ENCODE assay signal across 33 cellular contexts in the genomic region with DNA sequence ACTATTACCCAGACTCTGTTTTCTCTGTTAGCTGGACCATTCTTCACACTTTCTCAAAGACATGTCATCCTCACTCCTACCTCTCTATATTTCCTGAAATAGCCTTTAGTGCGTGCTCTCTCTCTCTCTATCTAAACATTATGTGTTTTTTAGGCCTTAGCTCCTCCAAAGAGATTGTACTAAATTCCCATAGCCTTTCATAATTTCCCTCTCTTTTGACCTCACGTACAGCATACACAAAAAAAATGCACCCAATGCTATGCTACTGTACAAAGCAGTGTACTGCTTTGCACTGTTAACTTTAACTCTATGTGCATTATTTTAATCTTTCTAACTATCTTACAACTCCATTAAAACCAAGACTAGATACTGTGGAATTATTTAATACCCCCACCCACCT.
"Had no signal": no experiment of that assay in that cellular context is flagged by ENCODE, and none has a peak within 500 bp of the region (broad histone marks: within the 10 kb centered on the region; RNA-seq: fewer than 3 reads in every experiment).

No MANE protein-coding gene starts in this region.

- H3K4me1 Mint-ChIP-seq: naive thymus-derived CD8-positive, alpha-beta T cell; neural crest cell; stimulated activated memory B cell treated with anti-CD40 and anti-IgM and Interleukin-4, amounts not matched to agents 10 μg/mL and 1 μg/mL and 100 μg/mL, for 72 hours; stimulated activated naive CD8-positive, alpha-beta T cell treated with anti-CD3 and anti-CD28 coated beads, Interleukin-15, amount 100 ng/mL, for 72 hours had no signal

- ATAC-seq: naive thymus-derived CD8-positive, alpha-beta T cell; natural killer cell treated with Interleukin-12 subunit alpha and Interleukin-12 subunit beta and Interleukin-15 and Interleukin-18, amount 100 ng/mL, for 72 hours; psoas muscle; right cardiac atrium; sciatic nerve; stimulated activated memory B cell treated with anti-CD40 and anti-IgM and Interleukin-4, amounts not matched to agents 10 μg/mL and 1 μg/mL and 100 μg/mL, for 72 hours; stimulated activated naive CD8-positive, alpha-beta T cell treated with anti-CD3 and anti-CD28 coated beads, Interleukin-15, amount 100 ng/mL, for 72 hours; stimulated activated naive CD8-positive, alpha-beta T cell treated with anti-CD3 and anti-CD28 coated beads, Interleukin-15, Interleukin-2, amounts not matched to agents 100 U/mL and 50 U/mL, for 24 hours; upper lobe of right lung had no signal

- H3K27me3 Mint-ChIP-seq: progenitor cell of endocrine pancreas; stimulated activated naive CD8-positive, alpha-beta T cell treated with anti-CD3 and anti-CD28 coated beads, Interleukin-15, amount 100 ng/mL, for 72 hours; type B pancreatic cell had no signal

- H3K4me3 Mint-ChIP-seq: naive thymus-derived CD8-positive, alpha-beta T cell; natural killer cell treated with Interleukin-12 subunit alpha and Interleukin-12 subunit beta and Interleukin-15 and Interleukin-18, amount 100 ng/mL, for 72 hours; nephron progenitor cell; neural crest cell; stimulated activated memory B cell treated with anti-CD40 and anti-IgM and Interleukin-4, amounts not matched to agents 10 μg/mL and 1 μg/mL and 100 μg/mL, for 72 hours; stimulated activated naive CD8-positive, alpha-beta T cell treated with anti-CD3 and anti-CD28 coated beads, Interleukin-15, amount 100 ng/mL, for 72 hours; type B pancreatic cell had no signal

- DNase-seq: naive thymus-derived CD8-positive, alpha-beta T cell; nephron progenitor cell; nucleus accumbens; ovary; posterior cingulate gyrus; psoas muscle; right cardiac atrium; spleen; stimulated activated CD4-positive, alpha-beta T cell treated with anti-CD3 and anti-CD28 coated beads, Interleukin-12 subunit alpha, Interleukin-12 subunit beta, amount 100 ng/mL, for 4 hours; stimulated activated CD4-positive, alpha-beta T cell treated with anti-CD3 and anti-CD28 coated beads, Interleukin-1b, Interleukin-23, amount 100 ng/mL, for 48 hours; stimulated activated CD4-positive, alpha-beta T cell treated with anti-CD3 and anti-CD28 coated beads, Interleukin-4, amount 100 ng/mL, for 1 hour; stimulated activated CD4-positive, alpha-beta T cell treated with anti-CD3 and anti-CD28 coated beads, Interleukin-4, amount 100 ng/mL, for 4 hours; stimulated activated CD8-positive, alpha-beta memory T cell treated with anti-CD3 and anti-CD28 coated beads, Interleukin-4, amount 100 ng/mL, for 48 hours; stimulated activated naive CD4-positive, alpha-beta T cell; stimulated activated naive CD8-positive, alpha-beta T cell treated with anti-CD3 and anti-CD28 coated beads, Interleukin-15, amount 100 ng/mL, for 72 hours; stimulated activated naive CD8-positive, alpha-beta T cell treated with anti-CD3 and anti-CD28 coated beads, Interleukin-15, Interleukin-2, amounts not matched to agents 100 U/mL and 50 U/mL, for 24 hours; substantia nigra; testis; tibial artery; transverse colon; upper lobe of right lung; uterus had no signal

- H3K9me3 Mint-ChIP-seq: naive thymus-derived CD8-positive, alpha-beta T cell; natural killer cell treated with Interleukin-12 subunit alpha and Interleukin-12 subunit beta and Interleukin-15 and Interleukin-18, amount 100 ng/mL, for 72 hours; neural crest cell; stimulated activated memory B cell treated with anti-CD40 and anti-IgM and Interleukin-4, amounts not matched to agents 10 μg/mL and 1 μg/mL and 100 μg/mL, for 72 hours; stimulated activated naive CD8-positive, alpha-beta T cell treated with anti-CD3 and anti-CD28 coated beads, Interleukin-15, amount 100 ng/mL, for 72 hours; type B pancreatic cell had no signal

- H2AFZ ChIP-seq: parathyroid adenoma had no signal

- H3K9ac ChIP-seq: parathyroid adenoma had no signal

- H3K4me3 ChIP-seq: ovary, psoas muscle, skin epidermis, smooth muscle cell, spleen, suprapubic skin, testis, tibial artery, transverse colon, upper lobe of right lung, uterus had no signal

- H3K79me2 ChIP-seq: parathyroid adenoma had no signal

- H3K27ac ChIP-seq: neutrophil, ovary, parathyroid adenoma, psoas muscle, skin epidermis, spleen, suprapubic skin, testis, tibial artery, transverse colon, upper lobe of right lung, uterus had no signal

- H3K36me3 ChIP-seq: neutrophil, ovary, spleen, suprapubic skin, tibial artery, transverse colon, upper lobe of right lung, uterus had no signal

- H3K27me3 ChIP-seq: neutrophil, ovary, suprapubic skin, testis, tibial artery, uterus had no signal

- H3K9me3 ChIP-seq: neutrophil, ovary, psoas muscle, spleen, suprapubic skin, testis, tibial artery, transverse colon, upper lobe of right lung, uterus had no signal

- H3K4me1 ChIP-seq: parathyroid adenoma, psoas muscle, spleen, suprapubic skin, testis, transverse colon, upper lobe of right lung, uterus had no signal

- H3K36me3 Mint-ChIP-seq: naive thymus-derived CD8-positive, alpha-beta T cell; natural killer cell treated with Interleukin-12 subunit alpha and Interleukin-12 subunit beta and Interleukin-15 and Interleukin-18, amount 100 ng/mL, for 72 hours; stimulated activated memory B cell treated with anti-CD40 and anti-IgM and Interleukin-4, amounts not matched to agents 10 μg/mL and 1 μg/mL and 100 μg/mL, for 72 hours; type B pancreatic cell had no signal

- H3K27ac Mint-ChIP-seq: naive thymus-derived CD8-positive, alpha-beta T cell; natural killer cell treated with Interleukin-12 subunit alpha and Interleukin-12 subunit beta and Interleukin-15 and Interleukin-18, amount 100 ng/mL, for 72 hours; nephron progenitor cell; progenitor cell of endocrine pancreas; stimulated activated memory B cell treated with anti-CD40 and anti-IgM and Interleukin-4, amounts not matched to agents 10 μg/mL and 1 μg/mL and 100 μg/mL, for 72 hours; stimulated activated naive CD8-positive, alpha-beta T cell treated with anti-CD3 and anti-CD28 coated beads, Interleukin-15, amount 100 ng/mL, for 72 hours; type B pancreatic cell had no signal

- H3K4me2 ChIP-seq: smooth muscle cell had no signal
